ENCODE assay signal across 22 cellular contexts in genomic region chr9:8394341-8394740, GRCh38.
"Had no signal": no experiment of that assay in that cellular context is flagged by ENCODE, and none has a peak within 500 bp of the region (broad histone marks: within the 10 kb centered on the region; RNA-seq: fewer than 3 reads in every experiment).

No MANE protein-coding gene starts in this region.

- H3K4me1 Mint-ChIP-seq: immature natural killer cell, memory B cell had no signal

- H2AFZ ChIP-seq: hepatocyte had no signal

- H3K4me3 Mint-ChIP-seq: immature natural killer cell, memory B cell had no signal

- H3K36me3 Mint-ChIP-seq: immature natural killer cell, memory B cell had no signal

- H3K27ac ChIP-seq: coronary artery, esophagus muscularis mucosa, foreskin keratinocyte, gastroesophageal sphincter, heart left ventricle, hepatocyte, left lung, lower lobe of right lung had no signal

- H3K27ac Mint-ChIP-seq: immature natural killer cell, memory B cell had no signal

- H3K79me2 ChIP-seq: hepatocyte had no signal

- ATAC-seq: foreskin keratinocyte, gastroesophageal sphincter, heart left ventricle, left colon, left lung, left ventricle myocardium superior, lower lobe of right lung, mucosa of descending colon had no signal

- H3K4me2 ChIP-seq: hepatocyte had no signal

- H3K27me3 ChIP-seq: dorsolateral prefrontal cortex, esophagus muscularis mucosa, foreskin keratinocyte, gastroesophageal sphincter, heart left ventricle, hepatocyte, left lung had no signal

- DNase-seq: dermis blood vessel endothelial cell; dorsolateral prefrontal cortex; effector CD4-positive, alpha-beta T cell; effector memory CD4-positive, alpha-beta T cell; foreskin keratinocyte; heart left ventricle; hypothalamus; immature natural killer cell; islet precursor cell; kidney; kidney glomerular epithelial cell; left colon; left lung; left ventricle myocardium superior; lower lobe of right lung; mesendoderm; mucosa of descending colon had no signal

- H3K4me1 ChIP-seq: esophagus muscularis mucosa, foreskin keratinocyte, gastroesophageal sphincter, heart left ventricle, left lung, lower lobe of right lung had no signal

- H3K9me3 Mint-ChIP-seq: immature natural killer cell, memory B cell had no signal

- H3K4me3 ChIP-seq: coronary artery, dorsolateral prefrontal cortex, esophagus muscularis mucosa, gastroesophageal sphincter, heart left ventricle, hepatocyte, left lung, lower lobe of right lung, mucosa of descending colon had no signal

- H3K9me3 ChIP-seq: esophagus muscularis mucosa, gastroesophageal sphincter, heart left ventricle, left lung, lower lobe of right lung, mucosa of descending colon had no signal

- H3K36me3 ChIP-seq: esophagus muscularis mucosa, gastroesophageal sphincter, heart left ventricle, left lung, lower lobe of right lung had no signal
